9 cellular contexts compared by ENCODE assay signal in the genomic region with DNA sequence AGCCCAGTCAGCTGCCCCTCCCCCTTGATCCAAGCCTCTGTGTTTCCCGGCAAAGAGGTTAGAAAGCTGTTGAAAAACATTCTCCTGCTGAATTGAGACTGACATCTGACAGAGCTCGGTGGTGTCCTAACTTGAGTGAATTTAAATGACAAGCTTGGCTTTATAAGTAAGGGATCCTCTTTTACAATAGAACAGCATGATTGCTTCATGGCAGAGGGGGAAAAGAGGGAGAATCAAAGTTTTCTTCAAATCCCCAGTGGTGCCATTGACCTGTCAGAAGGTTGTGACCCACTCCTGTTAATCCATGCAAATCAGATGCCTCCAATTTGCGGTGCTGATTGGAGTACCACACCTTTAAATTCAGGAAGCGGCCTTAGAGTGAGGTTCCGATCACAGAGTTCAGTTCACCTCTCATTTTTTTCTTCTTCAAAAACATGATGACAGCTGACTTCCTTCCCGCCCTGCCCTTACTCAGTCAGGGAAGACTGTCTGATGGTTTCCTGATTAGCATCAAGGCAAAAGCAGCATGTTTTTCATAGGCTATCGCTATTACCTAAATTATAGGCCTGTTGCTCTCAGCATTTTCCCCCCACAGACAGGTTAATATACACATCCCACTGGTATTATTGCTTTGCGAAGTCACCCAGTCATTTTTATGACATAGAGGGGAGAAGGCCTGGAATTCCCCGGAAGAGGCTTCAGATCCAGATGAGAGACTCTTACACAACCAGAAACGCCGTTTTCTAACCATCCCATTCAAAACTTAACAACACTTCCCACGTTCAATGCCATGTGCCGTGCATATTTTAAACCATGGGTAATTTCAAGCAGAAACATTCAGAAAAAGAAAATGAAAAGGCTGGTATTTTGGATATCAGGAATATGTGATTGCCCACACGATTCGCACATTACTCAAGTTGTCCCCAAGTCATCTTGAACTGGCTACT.
DNase-seq lines count a peak whose midpoint lies in the region; ATAC-seq, FAIRE-seq and TF ChIP-seq lines count a peak whose summit lies in the region.
"Had no signal": no experiment of that assay in that cellular context is flagged by ENCODE, and none has a peak within 500 bp of the region (broad histone marks: within the 10 kb centered on the region; RNA-seq: fewer than 3 reads in every experiment).

No MANE protein-coding gene starts in this region.

- DNase-seq in left ventricle myocardium inferior (no peak), right atrium auricular region (ENCODE audit: low spot score) (no peak), esophagus muscularis mucosa (ENCODE audit: extremely low spot score) (no peak), thoracic aorta (ENCODE audit: low spot score) (no peak), cerebellum (ENCODE audit: low spot score) (no peak), H54 (ENCODE audit: insufficient read length, low spot score) (no peak)
- DNase-seq: OCI-M1 had no signal

- H3K27me3 ChIP-seq in left ventricle myocardium inferior (ENCODE audit: low read depth) (no peaks in the 10 kb centered on the region), right atrium auricular region (no peaks in the 10 kb centered on the region), esophagus muscularis mucosa (no peaks in the 10 kb centered on the region), thoracic aorta (replicated peaks; ENCODE audit: insufficient read depth) (no peaks in the 10 kb centered on the region)

- peaks cover 30% of the 10 kb centered on the region for H3K4me1 ChIP-seq in left ventricle myocardium inferior
- H3K4me1 ChIP-seq in right atrium auricular region: peaks cover 0 to 14% of the 10 kb centered on the region in 2 donors
- peaks cover 0 to 12% (median 8%) of the 10 kb centered on the region in 4 donors for H3K4me1 ChIP-seq in esophagus muscularis mucosa
- peaks cover 12 to 30% of the 10 kb centered on the region in 2 donors for H3K4me1 ChIP-seq in thoracic aorta (ENCODE audit: control insufficient read depth in 1 of 2, low read depth in 2 of 2)

- peak; percentile 32 for ATAC-seq in HG03095 (IDR thresholded peaks at IDR 0.05; ENCODE audit: unreplicated experiment)
- ATAC-seq in thoracic aorta (ENCODE audit: insufficient number of reproducible peaks, low FRiP score, low read depth): no peak
- no peak for ATAC-seq in GM19324 (IDR thresholded peaks at IDR 0.05; ENCODE audit: low FRiP score, unreplicated experiment)

- H3K27ac ChIP-seq in left ventricle myocardium inferior (replicated peaks) (peak overlapping the region; percentile 59), right atrium auricular region (peak overlapping the region in 1 of 2 donors; percentile 1), esophagus muscularis mucosa (replicated peaks in 1 of 4) (peak overlapping the region in 3 of 4 donors; percentile 6 to 31 (median 25)), thoracic aorta (peak overlapping the region in 1 of 2 donors; percentile 7)

- H3K9me3 ChIP-seq in left ventricle myocardium inferior (replicated peaks) (peaks cover 8% of the 10 kb centered on the region), right atrium auricular region (peaks cover 0 to 9% of the 10 kb centered on the region in 2 donors), esophagus muscularis mucosa (peaks cover 0 to 5% (median 2%) of the 10 kb centered on the region in 4 donors), thoracic aorta (no peaks in the 10 kb centered on the region)

- TF ChIP-seq EP300 in esophagus muscularis mucosa (IDR thresholded peaks at IDR 0.05): no peak

- TF ChIP-seq CTCF in left ventricle myocardium inferior (IDR thresholded peaks at IDR 0.05; ENCODE audit: borderline replicate concordance) (no peak), right atrium auricular region (IDR thresholded peaks at IDR 0.05) (no peak), esophagus muscularis mucosa (IDR thresholded peaks at IDR 0.05) (no peak), thoracic aorta (IDR thresholded peaks at IDR 0.05) (no peak)

- intact Hi-C loops in left ventricle myocardium inferior (cut with micrococcal nuclease): no loop called here
- intact Hi-C loops in esophagus muscularis mucosa (cut with DNase I): no loop called here

- no peak for FAIRE-seq in H54 (lab: Jason Lieb, UNC)

- no peak for TF ChIP-seq POLR2A in esophagus muscularis mucosa (IDR thresholded peaks at IDR 0.05; ENCODE audit: low read depth)
- TF ChIP-seq POLR2A in H54 (IDR thresholded peaks at IDR 0.05; ENCODE audit: low read depth, low read length): no peak

- WGBS in esophagus muscularis mucosa: 72% methylated on average over 15 of the region's 15 CpGs

- no peaks in the 10 kb centered on the region for H3K36me3 ChIP-seq in left ventricle myocardium inferior
- H3K36me3 ChIP-seq in right atrium auricular region: no peaks in the 10 kb centered on the region
- H3K36me3 ChIP-seq in esophagus muscularis mucosa: no peaks in the 10 kb centered on the region
- H3K36me3 ChIP-seq in thoracic aorta: no peaks in the 10 kb centered on the region

- H3K4me3 ChIP-seq in left ventricle myocardium inferior: peak overlapping the region; percentile 8
- no peak overlapping the region for H3K4me3 ChIP-seq in right atrium auricular region
- H3K4me3 ChIP-seq in esophagus muscularis mucosa: no peak overlapping the region
- peak overlapping the region; percentile 11 for H3K4me3 ChIP-seq in thoracic aorta

Comparison
In these comparisons a context has a peak if more than half of its experiments do, and no peak if none do; other contexts are left out.
1. H3K4me3 ChIP-seq: peak in left ventricle myocardium inferior (single experiment) and thoracic aorta (single experiment); none in right atrium auricular region (0 of 2) and esophagus muscularis mucosa (0 of 4).